In genomic region chr17:16599537-16599936, GRCh38 we compare ENCODE assay signal across 1 cellular context.
TF ChIP-seq lines count a peak whose summit lies in the region.

No MANE protein-coding gene starts in this region.

TF ChIP-seq in HEK293T, 16 proteins besides CTCF, POLR2A, EP300 and RAD21 (continued from another document):
- TF ChIP-seq FOXK2 (IDR thresholded peaks at IDR 0.05) (no peak), NFRKB (IDR thresholded peaks at IDR 0.05) (no peak)
